In the genomic region with DNA sequence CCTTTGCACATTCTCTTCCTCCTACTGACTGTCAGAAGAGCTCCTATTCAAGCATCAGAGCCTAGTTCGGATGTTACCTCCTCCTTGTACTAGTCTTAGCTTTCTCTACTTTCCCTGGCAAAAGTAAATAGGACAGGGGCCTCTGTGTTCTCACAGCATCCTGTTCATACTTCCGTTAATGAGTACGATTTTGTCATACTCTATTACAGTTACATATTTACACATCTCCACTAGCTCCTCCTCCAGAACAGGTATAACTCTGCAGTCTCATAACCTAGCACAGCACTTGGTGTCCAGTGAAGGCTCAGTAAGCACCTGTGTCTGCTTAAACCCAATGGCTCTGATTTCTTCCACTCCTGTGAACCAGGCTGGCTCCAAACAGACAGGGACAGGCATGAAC, we compare ENCODE assay signal across 10 cellular contexts. TPM values are rescaled to one million over a fixed set of nuclear protein-coding genes. Genes with fewer than 3 reads are reported as not detected.
A peak's percentile ranks its signal among the peaks of the same experiment; 100 is the strongest.
DNase-seq lines count a peak whose midpoint lies in the region; ATAC-seq, FAIRE-seq and TF ChIP-seq lines count a peak whose summit lies in the region.
"Had no signal": no experiment of that assay in that cellular context is flagged by ENCODE, and none has a peak within 500 bp of the region (broad histone marks: within the 10 kb centered on the region; RNA-seq: fewer than 3 reads in every experiment).

No MANE protein-coding gene starts in this region.

- BruUV-seq in HepG2 (replicated peaks; lab: Mats Ljungman, UMichigan): no TSS peak

- H3K79me2 ChIP-seq in HepG2 (ENCODE audit: insufficient read depth, low read length): peaks cover 45% of the 10 kb centered on the region

- H3K27me3 Mint-ChIP-seq in activated CD4-positive, alpha-beta T cell treated with anti-CD3 and anti-CD28 coated beads, Interleukin-2, amount 10 ng/mL, durations not matched to agents 24 days and 14 days: no peaks in the 10 kb centered on the region
- H3K27me3 Mint-ChIP-seq in activated CD8-positive, alpha-beta T cell treated with anti-CD3 and anti-CD28 coated beads for 36 hours: no peaks in the 10 kb centered on the region

- H3K27ac Mint-ChIP-seq in activated CD4-positive, alpha-beta T cell treated with anti-CD3 and anti-CD28 coated beads, Interleukin-2, amount 10 ng/mL, durations not matched to agents 24 days and 14 days: peak overlapping the region; percentile 62
- H3K27ac Mint-ChIP-seq in activated CD8-positive, alpha-beta T cell treated with anti-CD3 and anti-CD28 coated beads for 36 hours: peak overlapping the region; percentile 77

- CTCF ChIA-PET in activated CD8-positive, alpha-beta T cell treated with anti-CD3 and anti-CD28 coated beads for 36 hours (lab: Charles Lee): interaction anchor here (0.8 to 2.1 kb wide), 3 partner anchors 17 to 282 kb away, joined by 3 to 5 read pairs (median 3); no protein-coding TSS in a partner anchor
- CTCF ChIA-PET in HepG2 (lab: Yijun Ruan, JAX; ENCODE audit: low intra/inter-chr PET ratio, low total read pairs): no interaction called here

- H3K4me2 ChIP-seq in HepG2 (ENCODE audit: low read depth, low read length): no peak overlapping the region

- POLR2A ChIA-PET in activated CD8-positive, alpha-beta T cell treated with anti-CD3 and anti-CD28 coated beads for 36 hours (lab: Charles Lee): interaction anchor here (1.4 to 6.8 kb wide), 3 partner anchors 10 to 36 kb away, joined by 4 to 32 read pairs (median 4); no protein-coding TSS in a partner anchor
- POLR2A ChIA-PET in HepG2 (lab: Yijun Ruan, JAX): interaction anchor here (1.1 to 1.3 kb wide), 2 partner anchors 21 to 31 kb away, joined by 3 to 4 read pairs; no protein-coding TSS in a partner anchor

- peak overlapping the region; percentile 32 for H3K4me3 Mint-ChIP-seq in activated CD4-positive, alpha-beta T cell treated with anti-CD3 and anti-CD28 coated beads, Interleukin-2, amount 10 ng/mL, durations not matched to agents 24 days and 14 days
- no peak overlapping the region for H3K4me3 Mint-ChIP-seq in activated CD8-positive, alpha-beta T cell treated with anti-CD3 and anti-CD28 coated beads for 36 hours

- peaks cover 6% of the 10 kb centered on the region for H4K20me1 ChIP-seq in HepG2 (ENCODE audit: insufficient read depth, low read length)

- no peak for FAIRE-seq in HepG2 (lab: Jason Lieb, UNC)

- H3K4me3 ChIP-seq in HepG2 (replicated peaks in 1 of 3; ENCODE audit: insufficient read depth in 1 of 3, low read depth in 2 of 3, low read length in 3 of 3): no peak overlapping the region
- no peak overlapping the region for H3K4me3 ChIP-seq in testis

- no peak overlapping the region for H2AFZ ChIP-seq in HepG2 (ENCODE audit: low read length)

- 88% methylated on average over 3 of the region's 3 CpGs for WGBS in HepG2 (ENCODE audit: low lambda C conversion rate)
- 49 to 60% methylated on average over 3 of the region's 3 CpGs for WGBS in testis, 2 donors

- TF ChIP-seq RAD21 in HepG2 (CRISPR knock-in tag; IDR thresholded peaks at IDR 0.05): no peak

- no peak overlapping the region for H3K9ac ChIP-seq in HepG2 (ENCODE audit: insufficient read depth, low read depth, low read length)

- H3K27ac ChIP-seq in HepG2 (ENCODE audit: extremely low read length, insufficient read depth, low read length) (no peak overlapping the region), testis (peak overlapping the region; percentile 80 to 86)

- peaks cover 43% of the 10 kb centered on the region for H3K36me3 Mint-ChIP-seq in activated CD4-positive, alpha-beta T cell treated with anti-CD3 and anti-CD28 coated beads, Interleukin-2, amount 10 ng/mL, durations not matched to agents 24 days and 14 days (ENCODE audit: low read depth)
- peaks cover 13% of the 10 kb centered on the region for H3K36me3 Mint-ChIP-seq in activated CD8-positive, alpha-beta T cell treated with anti-CD3 and anti-CD28 coated beads for 36 hours (ENCODE audit: low read depth)

- TF ChIP-seq EP300 in HepG2 (IDR thresholded peaks at IDR 0.05; ENCODE audit: low read depth in 2 of 2, low read length in 2 of 2) (no peak), HepG2 (CRISPR knock-in tag; IDR thresholded peaks at IDR 0.05; ENCODE audit: borderline replicate concordance) (no peak)

- H3K36me3 ChIP-seq in HepG2 (replicated peaks in 1 of 2; ENCODE audit: control insufficient read depth in 1 of 2, insufficient read depth in 2 of 2, low read length in 2 of 2) (peaks cover 4 to 35% of the 10 kb centered on the region in 2 experiments; a peak in 4 of 5 replicates), testis (ENCODE audit: low read depth, missing control alignments) (no peaks in the 10 kb centered on the region)

- H3K9me3 ChIP-seq in HepG2 (ENCODE audit: low read length) (no peaks in the 10 kb centered on the region), testis (no peaks in the 10 kb centered on the region)

- intact Hi-C loops in activated CD4-positive, alpha-beta T cell treated with anti-CD3 and anti-CD28 coated beads, Interleukin-2, amount 10 ng/mL, durations not matched to agents 24 days and 14 days (cut with micrococcal nuclease): no loop called here
- intact Hi-C loops in activated CD8-positive, alpha-beta T cell treated with anti-CD3 and anti-CD28 coated beads for 36 hours (cut with micrococcal nuclease): no loop called here
- intact Hi-C loops in HepG2 (cut with micrococcal nuclease; ENCODE audit: unreplicated experiment): no loop called here
- intact Hi-C loops in testis (cut with DNase I; ENCODE audit: low total_unique reads): no loop called here

- H3K4me1 ChIP-seq in HepG2 (ENCODE audit: insufficient read depth, low read length): peaks cover 39% of the 10 kb centered on the region
- H3K4me1 ChIP-seq in testis: peaks cover 52% of the 10 kb centered on the region

- H3K9me3 Mint-ChIP-seq in activated CD4-positive, alpha-beta T cell treated with anti-CD3 and anti-CD28 coated beads, Interleukin-2, amount 10 ng/mL, durations not matched to agents 24 days and 14 days: no peaks in the 10 kb centered on the region
- H3K9me3 Mint-ChIP-seq in activated CD8-positive, alpha-beta T cell treated with anti-CD3 and anti-CD28 coated beads for 36 hours: no peaks in the 10 kb centered on the region

- in situ Hi-C loops in HepG2 (cut with HindIII; ENCODE audit: extremely low pct_ligation_motif_present, low pct_unique_long_range_greater_than_20kb): no loop called here

- ATAC-seq in activated CD8-positive, alpha-beta T cell treated with anti-CD3 and anti-CD28 coated beads for 36 hours: peak; percentile 18
- ATAC-seq in HepG2: no peak

- H3K27me3 ChIP-seq in HepG2 (ENCODE audit: control insufficient read depth in 1 of 2, insufficient read depth in 2 of 2, low read length in 2 of 2) (no peaks in the 10 kb centered on the region), testis (no peaks in the 10 kb centered on the region)

- TF ChIP-seq POLR2A in HepG2 (IDR thresholded peaks at IDR 0.05; ENCODE audit: insufficient read depth in 1 of 2, low read depth in 2 of 2, low read length in 2 of 2): no peak
- no peak for TF ChIP-seq POLR2A in testis (IDR thresholded peaks at IDR 0.05)

- H3K4me1 Mint-ChIP-seq in activated CD4-positive, alpha-beta T cell treated with anti-CD3 and anti-CD28 coated beads, Interleukin-2, amount 10 ng/mL, durations not matched to agents 24 days and 14 days: peaks cover 54% of the 10 kb centered on the region
- H3K4me1 Mint-ChIP-seq in activated CD8-positive, alpha-beta T cell treated with anti-CD3 and anti-CD28 coated beads for 36 hours (ENCODE audit: low read depth): peaks cover 58% of the 10 kb centered on the region

- no peak for DNase-seq in activated CD4-positive, alpha-beta T cell treated with anti-CD3 and anti-CD28 coated beads, Interleukin-2, amount 10 ng/mL, durations not matched to agents 24 days and 14 days
- no peak for DNase-seq in activated CD4-positive, alpha-beta T cell treated with anti-CD3 and anti-CD28 coated beads for 48 hours
- DNase-seq in activated CD8-positive, alpha-beta T cell treated with anti-CD3 and anti-CD28 coated beads for 36 hours: no peak
- DNase-seq in HepG2 (ENCODE audit: low spot score): no peak
- no peak for DNase-seq in testis
- DNase-seq in NCI-H82 (lab: John Stamatoyannopoulos, UW): no peak
- no peak for DNase-seq in SW480 (ENCODE audit: low spot score)
- no peak for DNase-seq in T-helper 9 cell
- DNase-seq: erythroblast, HCEC 1CT had no signal

- TF ChIP-seq CTCF in activated CD8-positive, alpha-beta T cell treated with anti-CD3 and anti-CD28 coated beads for 36 hours (IDR thresholded peaks at IDR 0.05): no peak
- TF ChIP-seq CTCF in HepG2 (CRISPR knock-in tag; IDR thresholded peaks at IDR 0.05) (no peak), testis (IDR thresholded peaks at IDR 0.05) (no peak)

TF ChIP-seq in HepG2, 621 proteins besides CTCF, POLR2A, EP300 and RAD21 (continues in another document):
- no peak for TF ChIP-seq XRCC5 (optimal IDR thresholded peaks at IDR 0.05; ENCODE audit: low read length)

RNA-seq across cellular contexts. Expression of a gene that starts 7.0 kb away (rescaled TPM):
- 64.5 and 66.4 TPM in 2 replicates for total RNA-seq in activated CD4-positive, alpha-beta T cell treated with anti-CD3 and anti-CD28 coated beads, Interleukin-2, amount 10 ng/mL, durations not matched to agents 24 days and 14 days
- total RNA-seq in activated CD8-positive, alpha-beta T cell treated with anti-CD3 and anti-CD28 coated beads for 36 hours: 10 to 100 TPM; 36.2 to 38.1 TPM
- total RNA-seq in HepG2 (2016; rRNA removed; fragmentation: Illumina TruSeq; extraction: Trizol): 35.7 and 42.8 TPM in 2 replicates
- total RNA-seq in HepG2 (2016; cell fraction: cytosol; rRNA removed; fragmentation: Illumina TruSeq; extraction: Trizol; ENCODE audit: low read depth): 13.2 and 13.6 TPM in 2 replicates
- total RNA-seq in HepG2 (2016; cell fraction: insoluble cytoplasmic fraction; rRNA removed; fragmentation: Illumina TruSeq; extraction: Trizol): 37.9 and 41.5 TPM in 2 replicates
- 26.7 and 30.9 TPM in 2 replicates for total RNA-seq in HepG2 (2016; cell fraction: membrane; rRNA removed; fragmentation: Illumina TruSeq; extraction: Trizol)
- total RNA-seq in HepG2 (2016; cell fraction: nucleus; rRNA removed; fragmentation: Illumina TruSeq; extraction: Trizol): 40.9 and 42.4 TPM in 2 replicates
- polyA plus RNA-seq in HepG2 (2011; rRNA removed): 30.6 and 41.5 TPM in 2 replicates
- polyA plus RNA-seq in HepG2 (2011; cell fraction: cytosol; rRNA removed): 30.0 and 34.9 TPM in 2 replicates
- 50.8 and 59.8 TPM in 2 replicates for polyA plus RNA-seq in HepG2 (2011; cell fraction: nucleus; rRNA removed)
- 29.1 and 29.9 TPM in 2 replicates for polyA plus RNA-seq in HepG2 (2012)
- 3.6 and 4.5 TPM in 2 replicates for polyA plus RNA-seq in HepG2 (2016; cell fraction: cytosol; fragmentation: Illumina TruSeq; extraction: Trizol; ENCODE audit: low read depth)
- polyA plus RNA-seq in HepG2 (2016; cell fraction: insoluble cytoplasmic fraction; fragmentation: Illumina TruSeq; extraction: Trizol; ENCODE audit: low read depth): 42.7 and 43.4 TPM in 2 replicates
- 9.8 and 11.9 TPM in 2 replicates for polyA plus RNA-seq in HepG2 (2016; cell fraction: membrane; fragmentation: Illumina TruSeq; extraction: Trizol; ENCODE audit: low read depth)
- 92.2 and 100 TPM in 2 replicates for polyA plus RNA-seq in HepG2 (2016; cell fraction: nucleus; fragmentation: Illumina TruSeq; extraction: Trizol; ENCODE audit: insufficient read depth, low read depth)
- polyA minus RNA-seq in HepG2 (2011; rRNA and poly(A)+ RNA removed; ENCODE audit: low replicate concordance): 68.1 and 91.6 TPM in 2 replicates
- polyA minus RNA-seq in HepG2 (2011; cell fraction: cytosol; rRNA and poly(A)+ RNA removed): 23.7 and 37.7 TPM in 2 replicates
- polyA minus RNA-seq in HepG2 (2011; cell fraction: nucleus; rRNA and poly(A)+ RNA removed): 38.2 and 50.8 TPM in 2 replicates
- 100 to 1,000 TPM; 120 to 128 TPM for total RNA-seq in testis
- polyA plus RNA-seq in testis (ENCODE audit: insufficient read depth, low read depth, low replicate concordance): 78.8 TPM
